1 cellular context compared by ENCODE assay signal in genomic region chr19:14218615-14219330, GRCh38.
TF ChIP-seq lines count a peak whose summit lies in the region.

No MANE protein-coding gene starts in this region.

TF ChIP-seq in K562, 482 proteins besides CTCF, POLR2A, EP300 and RAD21:
- TF ChIP-seq ADNP (tag; IDR thresholded peaks at IDR 0.05) (0 out of 2 replicates have a peak, but pooled peaks have one; percentile 9), BCOR (IDR thresholded peaks at IDR 0.05) (0 out of 2 replicates have a peak, but pooled peaks have one; percentile 13), KDM1A (IDR thresholded peaks at IDR 0.05) (peak; percentile 9 to 30; a peak in 1 of 4 replicates), AFF1 (IDR thresholded peaks at IDR 0.05; ENCODE audit: low read depth in 1 of 2, partially characterized antibody in 2 of 2) (no peak), ZNF146 (CRISPR knock-in tag; IDR thresholded peaks at IDR 0.05; ENCODE audit: unreplicated experiment) (peak; percentile 96), RBM25 (IDR thresholded peaks at IDR 0.05; ENCODE audit: low read depth, low read length, severe bottlenecking) (peak; percentile 64)
